Comparison of ENCODE assay signal across 8 cellular contexts in the genomic region with DNA sequence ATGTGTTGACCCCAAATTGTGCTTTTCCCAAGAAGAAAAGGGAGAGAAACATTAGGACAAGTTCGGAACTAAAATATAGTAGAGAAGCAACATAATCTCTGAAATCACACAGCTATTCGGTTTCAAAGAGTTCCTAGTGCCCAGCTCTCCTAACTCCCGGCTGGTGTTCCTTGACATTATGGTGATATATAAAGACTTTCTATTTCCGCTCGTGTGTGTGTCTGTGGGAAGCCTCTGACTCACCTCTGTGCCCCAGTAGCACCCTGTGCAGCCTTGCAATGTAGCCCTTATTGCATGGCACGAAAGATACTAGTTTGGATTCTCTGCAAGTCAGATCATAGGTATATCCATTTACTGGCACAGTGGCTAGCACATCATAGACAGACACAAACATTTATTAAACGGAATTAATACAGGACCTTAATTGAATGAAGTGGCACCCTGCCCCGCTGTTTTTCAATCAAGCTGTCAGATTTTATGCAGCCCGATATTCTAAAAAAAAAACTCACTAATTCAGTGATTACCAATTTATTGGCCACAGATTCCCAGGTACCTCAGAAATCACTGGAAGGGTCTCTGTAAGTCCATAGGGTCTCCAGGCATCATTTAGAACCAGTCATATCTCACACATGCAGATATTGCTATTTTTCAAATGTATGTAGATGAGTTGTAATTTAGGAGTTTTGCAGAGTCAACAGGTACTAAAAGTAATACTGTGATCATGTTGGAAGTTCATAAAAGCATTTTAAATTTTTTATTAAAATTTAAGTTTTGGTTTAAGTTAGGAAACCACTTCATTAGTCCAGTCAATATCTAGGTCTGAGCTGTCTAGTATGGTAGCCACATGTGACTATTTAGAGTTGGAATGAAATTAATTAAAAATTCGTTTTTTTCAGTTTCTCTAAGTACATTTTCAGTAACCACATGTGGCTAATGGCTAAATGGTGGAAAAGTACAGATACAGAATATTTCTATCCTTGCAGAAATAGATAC. TPM values are rescaled to one million over a fixed set of nuclear protein-coding genes. Genes with fewer than 3 reads are reported as not detected.
DNase-seq lines count a peak whose midpoint lies in the region; ATAC-seq and TF ChIP-seq lines count a peak whose summit lies in the region.

No MANE protein-coding gene starts in this region.

- H3K9ac ChIP-seq in rectal smooth muscle tissue (ENCODE audit: low read length) = no peak overlapping the region

- H3K4me1 ChIP-seq in cardiac muscle cell (ENCODE audit: low read depth) (no peaks in the 10 kb centered on the region), rectal smooth muscle tissue (ENCODE audit: control insufficient read depth, insufficient read depth, low read length) (no peaks in the 10 kb centered on the region)

- POLR2A ChIA-PET in activated CD8-positive, alpha-beta T cell treated with anti-CD3 and anti-CD28 coated beads for 36 hours (lab: Charles Lee) = no interaction called here

- H3K36me3 ChIP-seq in cardiac muscle cell (peaks cover 5% of the 10 kb centered on the region), rectal smooth muscle tissue (ENCODE audit: control insufficient read depth, insufficient read depth, low read length) (no peaks in the 10 kb centered on the region)

- no peaks in the 10 kb centered on the region for H3K9me3 ChIP-seq in cardiac muscle cell (ENCODE audit: low read depth)

- intact Hi-C loops in activated CD8-positive, alpha-beta T cell treated with anti-CD3 and anti-CD28 coated beads for 36 hours (cut with micrococcal nuclease) = no loop called here

- no peaks in the 10 kb centered on the region for H3K36me3 Mint-ChIP-seq in activated CD8-positive, alpha-beta T cell treated with anti-CD3 and anti-CD28 coated beads for 36 hours (ENCODE audit: low read depth)

- H3K27ac Mint-ChIP-seq in activated CD8-positive, alpha-beta T cell treated with anti-CD3 and anti-CD28 coated beads for 36 hours = no peak overlapping the region

- peak; percentile 40 for ATAC-seq in activated CD8-positive, alpha-beta T cell treated with anti-CD3 and anti-CD28 coated beads for 36 hours
- ATAC-seq in HG02870 (IDR thresholded peaks at IDR 0.05; ENCODE audit: unreplicated experiment) = no peak
- ATAC-seq in GM21529 (IDR thresholded peaks at IDR 0.05; ENCODE audit: unreplicated experiment) = no peak

- H3K4me1 Mint-ChIP-seq in activated CD8-positive, alpha-beta T cell treated with anti-CD3 and anti-CD28 coated beads for 36 hours (ENCODE audit: low read depth) = peaks cover 13% of the 10 kb centered on the region

- peak overlapping the region; percentile 84 for H3K4me3 Mint-ChIP-seq in activated CD8-positive, alpha-beta T cell treated with anti-CD3 and anti-CD28 coated beads for 36 hours

- H3K4me3 ChIP-seq in cardiac muscle cell (peak overlapping the region; percentile 80), rectal smooth muscle tissue (ENCODE audit: low read length) (peak overlapping the region; percentile 60)

- CTCF ChIA-PET in activated CD8-positive, alpha-beta T cell treated with anti-CD3 and anti-CD28 coated beads for 36 hours (lab: Charles Lee) = no interaction called here

- H3K27me3 ChIP-seq in cardiac muscle cell = no peaks in the 10 kb centered on the region
- peaks cover 2% of the 10 kb centered on the region for H3K27me3 ChIP-seq in rectal smooth muscle tissue (ENCODE audit: control insufficient read depth, insufficient read depth, low read length)

- TF ChIP-seq CTCF in activated CD8-positive, alpha-beta T cell treated with anti-CD3 and anti-CD28 coated beads for 36 hours (IDR thresholded peaks at IDR 0.05) = no peak
- TF ChIP-seq CTCF in cardiac muscle cell (IDR thresholded peaks at IDR 0.05; ENCODE audit: low read depth, low read length) = no peak

- H3K27me3 Mint-ChIP-seq in activated CD8-positive, alpha-beta T cell treated with anti-CD3 and anti-CD28 coated beads for 36 hours = peaks cover 52% of the 10 kb centered on the region

- H3K27ac ChIP-seq in cardiac muscle cell = no peak overlapping the region
- H3K27ac ChIP-seq in rectal smooth muscle tissue (ENCODE audit: low read depth, low read length) = peak overlapping the region; percentile 4

- DNase-seq in stimulated activated CD4-positive, alpha-beta T cell treated with anti-CD3 and anti-CD28 coated beads, Interleukin-12 subunit alpha, Interleukin-12 subunit beta, amount 100 ng/mL, for 4 hours = peak; percentile 16
- DNase-seq in stimulated activated CD4-positive, alpha-beta T cell treated with anti-CD3 and anti-CD28 coated beads, Interleukin-1b, Interleukin-23, amount 100 ng/mL, for 48 hours = no peak
- peak; percentile 38 for DNase-seq in activated CD8-positive, alpha-beta T cell treated with anti-CD3 and anti-CD28 coated beads for 36 hours
- peak; percentile 5 to 39 for DNase-seq in cardiac muscle cell (ENCODE audit: low read depth in 1 of 2, low spot score in 1 of 2)
- DNase-seq in hepatic stellate cell (ENCODE audit: low spot score) = no peak

- no peaks in the 10 kb centered on the region for H3K9me3 Mint-ChIP-seq in activated CD8-positive, alpha-beta T cell treated with anti-CD3 and anti-CD28 coated beads for 36 hours

RNA-seq across cellular contexts. Expression of a gene that starts 43.3 kb away (rescaled TPM):
- not detected for total RNA-seq in activated CD8-positive, alpha-beta T cell treated with anti-CD3 and anti-CD28 coated beads for 36 hours
- total RNA-seq in cardiac muscle cell = 0.15 and 1.1 TPM in 2 replicates
- polyA plus RNA-seq in cardiac muscle cell = 0.73 TPM in 1 of 2 replicates, not detected in the other

Comparison
In these comparisons a context has a peak if more than half of its experiments do, and no peak if none do; other contexts are left out.
1. DNase-seq: peak in stimulated activated CD4-positive, alpha-beta T cell treated with anti-CD3 and anti-CD28 coated beads, Interleukin-12 subunit alpha, Interleukin-12 subunit beta, amount 100 ng/mL, for 4 hours (single experiment), activated CD8-positive, alpha-beta T cell treated with anti-CD3 and anti-CD28 coated beads for 36 hours (single experiment) and cardiac muscle cell (2 of 2); none in stimulated activated CD4-positive, alpha-beta T cell treated with anti-CD3 and anti-CD28 coated beads, Interleukin-1b, Interleukin-23, amount 100 ng/mL, for 48 hours (single experiment) and hepatic stellate cell (single experiment).